25 cellular contexts compared by ENCODE assay signal in genomic region chr11:16335236-16335962, GRCh38. TPM values are rescaled to one million over a fixed set of nuclear protein-coding genes. Genes with fewer than 3 reads are reported as not detected.
DNase-seq lines count a peak whose midpoint lies in the region; ATAC-seq, FAIRE-seq and TF ChIP-seq lines count a peak whose summit lies in the region.
"Had no signal": no experiment of that assay in that cellular context is flagged by ENCODE, and none has a peak within 500 bp of the region (broad histone marks: within the 10 kb centered on the region; RNA-seq: fewer than 3 reads in every experiment).

No MANE protein-coding gene starts in this region.

- FAIRE-seq in K562 (lab: Jason Lieb, UNC) (no peak), kidney (lab: Jason Lieb, UNC) (peak; percentile 58)
- FAIRE-seq: A204.1, GM12878 had no signal

- H3K4me2 ChIP-seq in K562 (ENCODE audit: insufficient read depth, low read length), result no peak overlapping the region

- TF ChIP-seq RAD21 in K562 (CRISPR knock-in tag; conservative IDR thresholded peaks at IDR 0.05 in 1 of 2, IDR thresholded peaks at IDR 0.05 in 1 of 2), result no peak

- DNase-seq in Caco-2, result peak in 1 of 2 experiments; percentile 62
- no peak for DNase-seq in K562 (ENCODE audit: extremely low read depth in 1 of 4, low spot score in 3 of 4)
- no peak for DNase-seq in kidney
- DNase-seq in mucosa of gallbladder (ENCODE audit: low spot score), result peak; percentile 17
- no peak for DNase-seq in NOMO-1 treated with dmso at 0.1 percent for 144 hours (lab: John Stamatoyannopoulos, UW; ENCODE audit: unreplicated experiment)
- DNase-seq in 8988T, result no peak
- DNase-seq: BE2C; CD4-positive, CD25-positive, alpha-beta regulatory T cell; COR-L47; DMS153; EL; KG1; NCI-H1417; NCI-H187; NCI-H2107; NCI-H510A; NCI-H82; PC-3; RPMI8226; SIG-M5 had no signal

- no peaks in the 10 kb centered on the region for H3K9me3 Mint-ChIP-seq in Caco-2 (ENCODE audit: unreplicated experiment)
- H3K9me3 Mint-ChIP-seq in activated T-helper 17 cell treated with anti-CD3 and anti-CD28 coated beads, Interleukin-2, amount 50 U/mL, for 72 hours, result peaks cover 4% of the 10 kb centered on the region

- POLR2A ChIA-PET in Caco-2 (lab: Charles Lee), result interaction anchor here (0.5 kb wide), 1 partner anchor 17 kb away, joined by 3 read pairs; no protein-coding TSS in a partner anchor
- POLR2A ChIA-PET in K562 (lab: Yijun Ruan, JAX), result no interaction called here

- no peak for TF ChIP-seq POLR2A in K562 (conservative IDR thresholded peaks at IDR 0.05)

- BruUV-seq in Caco-2 (replicated peaks; lab: Mats Ljungman, UMichigan) (no TSS peak), K562 (replicated peaks; lab: Mats Ljungman, UMichigan) (no TSS peak)

- H3K9ac ChIP-seq in K562 (ENCODE audit: insufficient read depth in 1 of 2, low read depth in 2 of 2, low read length in 2 of 2), result peak overlapping the region in 1 of 2 experiments; percentile 12; a peak in 1 of 4 replicates
- H3K9ac ChIP-seq in kidney (ENCODE audit: low read length in 2 of 2), result no peak overlapping the region

- H3K36me3 ChIP-seq in Caco-2 (ENCODE audit: control insufficient read depth, insufficient read depth, low read length) (0 out of 2 replicates have a peak, but pooled peaks cover 2% of the 10 kb centered on the region), K562 (ENCODE audit: control insufficient read depth, insufficient read depth, low read length) (peaks cover 13% of the 10 kb centered on the region; the same call in 2 of the 3 replicates), kidney (ENCODE audit: control insufficient read depth in 1 of 2, insufficient read depth in 2 of 2, low read length in 2 of 2) (no peaks in the 10 kb centered on the region)
- H3K36me3 ChIP-seq: BE2C had no signal

- H3K27me3 ChIP-seq in Caco-2 (replicated peaks; ENCODE audit: control insufficient read depth, insufficient read depth, low read length) (no peaks in the 10 kb centered on the region), K562 (ENCODE audit: control insufficient read depth in 2 of 2, insufficient read depth in 2 of 2, low read length in 2 of 2) (no peaks in the 10 kb centered on the region)
- H3K27me3 ChIP-seq: BE2C had no signal

- TF ChIP-seq CTCF in Caco-2 (IDR thresholded peaks at IDR 0.05; ENCODE audit: insufficient read depth in 1 of 2, low read depth in 1 of 2, low read length in 1 of 2, severe bottlenecking in 1 of 2, unreplicated experiment in 1 of 2), result no peak
- TF ChIP-seq CTCF in K562 (IDR thresholded peaks at IDR 0.05 in 2 of 3, conservative IDR thresholded peaks at IDR 0.05 in 1 of 3; ENCODE audit: insufficient read depth in 2 of 3, low read depth in 1 of 3, low read length in 3 of 3), result no peak
- TF ChIP-seq CTCF in kidney (IDR thresholded peaks at IDR 0.05; ENCODE audit: borderline replicate concordance, extremely low read depth, insufficient read depth), result no peak

- H3K27ac ChIP-seq in K562 (ENCODE audit: extremely low read depth, low read depth, low read length) (peak overlapping the region; percentile 89; the same call in 1 of the 3 replicates), kidney (ENCODE audit: low read depth in 2 of 2, low read length in 2 of 2) (no peak overlapping the region)

- H4K20me1 ChIP-seq in K562 (replicated peaks; ENCODE audit: control insufficient read depth, insufficient read depth, low read length), result no peaks in the 10 kb centered on the region

- H3K36me3 Mint-ChIP-seq in Caco-2 (ENCODE audit: insufficient read depth, unreplicated experiment), result no peaks in the 10 kb centered on the region
- H3K36me3 Mint-ChIP-seq in activated T-helper 17 cell treated with anti-CD3 and anti-CD28 coated beads, Interleukin-2, amount 50 U/mL, for 72 hours (ENCODE audit: low read depth), result no peaks in the 10 kb centered on the region
- H3K36me3 Mint-ChIP-seq: CD4-positive, CD25-positive, alpha-beta regulatory T cell had no signal

- H3K9me3 ChIP-seq in Caco-2 (no peaks in the 10 kb centered on the region), K562 (replicated peaks; ENCODE audit: control insufficient read depth, insufficient read depth, low read depth, low read length) (peaks cover 5% of the 10 kb centered on the region; the same call in 1 of the 2 replicates), kidney (ENCODE audit: control insufficient read depth in 1 of 2, low read length in 2 of 2) (no peaks in the 10 kb centered on the region)
- H3K9me3 ChIP-seq: BE2C had no signal

- ATAC-seq in K562 (no peak), HG03108 (IDR thresholded peaks at IDR 0.05; ENCODE audit: unreplicated experiment) (no peak)
- no peak for ATAC-seq in activated T-helper 17 cell treated with anti-CD3 and anti-CD28 coated beads, Interleukin-2, amount 50 U/mL, for 72 hours (replicated peaks)
- ATAC-seq: GM12878, PC-3 had no signal

- in situ Hi-C loops in K562 (cut with MboI), result no loop called here

- H3K4me3 ChIP-seq in Caco-2 (ENCODE audit: low read depth, low read length), result no peak overlapping the region
- no peak overlapping the region for H3K4me3 ChIP-seq in K562
- no peak overlapping the region for H3K4me3 ChIP-seq in kidney (ENCODE audit: low read length in 2 of 2)
- H3K4me3 ChIP-seq: GM12878 had no signal

- intact Hi-C loops in Caco-2 (cut with micrococcal nuclease; ENCODE audit: unreplicated experiment) (loop anchor here (1.0 kb wide), 2 partner anchors 21 to 141 kb away; partner anchors contain the start of gene SOX6), K562 (cut with micrococcal nuclease) (loop anchor here (5.0 kb wide), 1 partner anchor 272 kb away; no protein-coding TSS in a partner anchor), kidney (cut with DNase I) (no loop called here)

- 8% methylated on average over 1 of the region's 1 CpG for WGBS in K562 (ENCODE audit: insufficient coverage, low coverage, missing lambda C conversion rate)

- H3K4me1 ChIP-seq in Caco-2, result peaks cover 46% of the 10 kb centered on the region
- H3K4me1 ChIP-seq in K562 (replicated peaks in 1 of 2; ENCODE audit: control insufficient read depth in 2 of 2, insufficient read depth in 2 of 2, low read length in 2 of 2), result peaks cover 0 to 28% of the 10 kb centered on the region in 2 experiments; a peak in 4 of 5 replicates
- peaks cover 2 to 4% of the 10 kb centered on the region in 2 donors for H3K4me1 ChIP-seq in kidney (ENCODE audit: control insufficient read depth in 1 of 2, insufficient read depth in 1 of 2, low read depth in 1 of 2, low read length in 2 of 2)
- H3K4me1 ChIP-seq: BE2C had no signal

- no peaks in the 10 kb centered on the region for H3K27me3 Mint-ChIP-seq in Caco-2 (ENCODE audit: insufficient read depth, unreplicated experiment)
- H3K27me3 Mint-ChIP-seq in activated T-helper 17 cell treated with anti-CD3 and anti-CD28 coated beads, Interleukin-2, amount 50 U/mL, for 72 hours, result no peaks in the 10 kb centered on the region
- H3K27me3 Mint-ChIP-seq: CD4-positive, CD25-positive, alpha-beta regulatory T cell had no signal

- no peak for TF ChIP-seq EP300 in K562 (IDR thresholded peaks at IDR 0.05; ENCODE audit: low read length)

- no peak overlapping the region for H2AFZ ChIP-seq in K562 (ENCODE audit: low read depth, low read length)

- CTCF ChIA-PET in Caco-2 (lab: Charles Lee), result no interaction called here
- CTCF ChIA-PET in K562 (lab: Yijun Ruan, JAX; ENCODE audit: low intra/inter-chr PET ratio), result no interaction called here

- H3K9me1 ChIP-seq in K562 (ENCODE audit: control insufficient read depth, insufficient read depth, low read length), result no peaks in the 10 kb centered on the region

- H3K4me3 Mint-ChIP-seq in Caco-2 (ENCODE audit: unreplicated experiment), result peak overlapping the region; percentile 12
- H3K4me3 Mint-ChIP-seq in activated T-helper 17 cell treated with anti-CD3 and anti-CD28 coated beads, Interleukin-2, amount 50 U/mL, for 72 hours, result no peak overlapping the region
- H3K4me3 Mint-ChIP-seq: CD4-positive, CD25-positive, alpha-beta regulatory T cell had no signal

- H3K27ac Mint-ChIP-seq in Caco-2 (ENCODE audit: unreplicated experiment), result peak overlapping the region; percentile 85
- no peak overlapping the region for H3K27ac Mint-ChIP-seq in activated T-helper 17 cell treated with anti-CD3 and anti-CD28 coated beads, Interleukin-2, amount 50 U/mL, for 72 hours
- H3K27ac Mint-ChIP-seq: CD4-positive, CD25-positive, alpha-beta regulatory T cell had no signal

- H3K79me2 ChIP-seq in K562 (ENCODE audit: control insufficient read depth, insufficient read depth, low read length), result no peaks in the 10 kb centered on the region

- H3K4me1 Mint-ChIP-seq in Caco-2 (ENCODE audit: low read depth, unreplicated experiment), result peaks cover 21% of the 10 kb centered on the region
- H3K4me1 Mint-ChIP-seq in activated T-helper 17 cell treated with anti-CD3 and anti-CD28 coated beads, Interleukin-2, amount 50 U/mL, for 72 hours, result no peaks in the 10 kb centered on the region
- H3K4me1 Mint-ChIP-seq: CD4-positive, CD25-positive, alpha-beta regulatory T cell had no signal

TF ChIP-seq in K562, 482 proteins besides CTCF, POLR2A, EP300 and RAD21 (continues in another document):
- TF ChIP-seq NFIC (IDR thresholded peaks at IDR 0.05) (peak; percentile 19; the same call in 1 of the 2 replicates), SOX6 (IDR thresholded peaks at IDR 0.05) (peak; percentile 64; the same call in 1 of the 2 replicates), CEBPG (CRISPR knock-in tag; IDR thresholded peaks at IDR 0.05) (no peak), CEBPG (tag; conservative IDR thresholded peaks at IDR 0.05 in 1 of 2, IDR thresholded peaks at IDR 0.05 in 1 of 2) (no peak)

RNA-seq across cellular contexts. Expression of gene SOX6, which starts 20.9 kb away (rescaled TPM):
- total RNA-seq in Caco-2 (2022), result 10.8 and 24.0 TPM in 2 replicates
- 45.4 and 64.4 TPM in 2 replicates for total RNA-seq in K562 (2011; cell fraction: chromatin; rRNA removed; ENCODE audit: low replicate concordance)
- total RNA-seq in K562 (2011; cell fraction: nucleolus; rRNA removed), result 15.7 and 19.9 TPM in 2 replicates
- 22.9 and 27.9 TPM in 2 replicates for total RNA-seq in K562 (2011; cell fraction: nucleoplasm; rRNA removed)
- 5.7 and 8.0 TPM in 2 replicates for total RNA-seq in K562 (2014; rRNA removed)
- 8.7 and 9.1 TPM in 2 replicates for total RNA-seq in K562 (2014; rRNA removed; fragmentation: Illumina TruSeq; extraction: Trizol)
- 7.0 and 8.4 TPM in 2 replicates for total RNA-seq in K562 (2015; rRNA removed; fragmentation: Illumina TruSeq; extraction: Trizol)
- 8.0 and 9.4 TPM in 2 replicates for total RNA-seq in K562 (2021)
- polyA plus RNA-seq in K562 (2011; rRNA removed), result 3.4 and 3.7 TPM in 2 replicates
- polyA plus RNA-seq in K562 (2011; cell fraction: cytosol; rRNA removed), result 0.98 and 1.6 TPM in 2 replicates
- 6.2 and 7.1 TPM in 2 replicates for polyA plus RNA-seq in K562 (2011; cell fraction: nucleus; rRNA removed)
- polyA plus RNA-seq in K562 (2012), result 4.1 and 4.5 TPM in 2 replicates
- 5.5 and 7.8 TPM in 2 replicates for polyA plus RNA-seq in K562 (2014; fragmentation: Illumina TruSeq; extraction: Trizol)
- polyA plus RNA-seq in K562 (2014; fragmentation: Nextera tagmentation; extraction: Ambion mirVana), result 1 to 10 TPM in 1 of 2 experiments, under 1 TPM in 1; 0.89 to 2.9 TPM
- polyA plus RNA-seq in K562 (2014; rRNA removed), result 3.4 and 4.7 TPM in 2 replicates
- polyA minus RNA-seq in K562 (2011; rRNA and poly(A)+ RNA removed), result 26.2 and 35.6 TPM in 2 replicates
- polyA minus RNA-seq in K562 (2011; cell fraction: cytosol; rRNA and poly(A)+ RNA removed), result 4.0 and 5.7 TPM in 2 replicates
- polyA minus RNA-seq in K562 (2011; cell fraction: nucleus; rRNA and poly(A)+ RNA removed), result 21.0 and 41.1 TPM in 2 replicates
- total RNA-seq in kidney, result 47.3 TPM
- 5.0 TPM for polyA plus RNA-seq in kidney (ENCODE audit: insufficient read depth, low read depth, low replicate concordance)
- 36.1 TPM for total RNA-seq in mucosa of gallbladder
- under 1 TPM in 1 of 2 donors, not detected in 1; 0.11 TPM for total RNA-seq in activated T-helper 17 cell treated with anti-CD3 and anti-CD28 coated beads, Interleukin-2, amount 50 U/mL, for 72 hours
- total RNA-seq: M059J, PC-3 had no signal
- polyA plus RNA-seq: CD4-positive, CD25-positive, alpha-beta regulatory T cell had no signal

Comparison
In these comparisons a context has a peak if more than half of its experiments do, and no peak if none do; other contexts are left out.
1. RNA of gene SOX6, which starts 20.9 kb away (total RNA-seq): 47.3 TPM in kidney (single experiment), 36.1 TPM in mucosa of gallbladder (single experiment), 10.8 to 24.0 TPM in Caco-2 and 5.7 to 64.4 TPM in K562; 0.11 TPM in activated T-helper 17 cell treated with anti-CD3 and anti-CD28 coated beads, Interleukin-2, amount 50 U/mL, for 72 hours; every median in the first group is over 4 times any median in the second.